In the genomic region with DNA sequence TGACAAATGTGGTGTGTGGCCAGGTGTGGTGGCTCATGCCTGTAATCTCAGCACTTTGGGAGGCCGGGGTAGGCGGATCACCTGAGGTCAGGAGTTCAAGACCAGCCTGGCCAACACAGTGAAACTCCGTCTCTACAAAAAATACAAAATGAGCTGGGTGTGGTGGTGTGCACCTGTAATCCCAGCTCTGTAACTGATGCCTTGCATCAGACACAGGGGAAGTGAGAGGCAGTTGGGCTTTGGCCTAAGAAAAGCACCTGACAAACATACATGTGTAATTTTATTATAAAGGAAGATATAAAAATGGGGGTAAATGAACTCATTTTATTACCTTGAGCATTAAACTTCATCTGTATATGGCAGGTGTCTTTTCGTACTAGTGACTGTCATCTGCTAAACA, we compare ENCODE assay signal across 18 cellular contexts.
DNase-seq lines count a peak whose midpoint lies in the region; ATAC-seq and TF ChIP-seq lines count a peak whose summit lies in the region.
"Had no signal": no experiment of that assay in that cellular context is flagged by ENCODE, and none has a peak within 500 bp of the region (broad histone marks: within the 10 kb centered on the region; RNA-seq: fewer than 3 reads in every experiment).

No MANE protein-coding gene starts in this region.

- no peaks in the 10 kb centered on the region for H3K9me3 ChIP-seq in mucosa of descending colon
- H3K9me3 ChIP-seq: BE2C had no signal

- intact Hi-C loops in mucosa of descending colon (cut with DNase I, micrococcal nuclease), result no loop called here

- no peaks in the 10 kb centered on the region for H3K36me3 ChIP-seq in mucosa of descending colon (ENCODE audit: low read depth)
- H3K36me3 ChIP-seq: BE2C had no signal

- ATAC-seq in esophagus mucosa, result peak; percentile 39
- ATAC-seq in mucosa of descending colon, result peak; percentile 52
- no peak for ATAC-seq in activated naive CD4-positive, alpha-beta T cell treated with anti-CD3 and anti-CD28 coated beads, Interleukin-2, amount 50 U/mL, for 72 hours
- ATAC-seq in HG02884 (IDR thresholded peaks at IDR 0.05; ENCODE audit: unreplicated experiment), result no peak
- ATAC-seq: K562 had no signal

- CTCF ChIA-PET in HEK293T (lab: Yijun Ruan, JAX), result no interaction called here

- no peak for TF ChIP-seq CTCF in mucosa of descending colon (IDR thresholded peaks at IDR 0.05)

- DNase-seq in RPMI8226 (peak; percentile 49), mucosa of descending colon (no peak), MV-4-11 (lab: John Stamatoyannopoulos, UW) (no peak), HEK293T (ENCODE audit: extremely low spot score) (no peak)
- no peak for DNase-seq in activated naive CD4-positive, alpha-beta T cell treated with anti-CD3 and anti-CD28 coated beads, Interleukin-2, amount 50 U/mL, for 72 hours (ENCODE audit: low spot score in 2 of 2)
- DNase-seq: ACHN; BE2C; Caco-2; CD4-positive, alpha-beta T cell; DMS153; DMS79; GDM1; GOT3; H7; IMR-90 had no signal

- peaks cover 3% of the 10 kb centered on the region for H3K4me1 ChIP-seq in mucosa of descending colon (ENCODE audit: low read depth)
- H3K4me1 ChIP-seq: BE2C, Caco-2 had no signal

- POLR2A ChIA-PET in HEK293T (lab: Yijun Ruan, JAX), result no interaction called here

- no peak overlapping the region for H3K27ac Mint-ChIP-seq in activated naive CD4-positive, alpha-beta T cell treated with anti-CD3 and anti-CD28 coated beads, Interleukin-2, amount 50 U/mL, for 72 hours
- H3K27ac Mint-ChIP-seq: CD4-positive, alpha-beta T cell had no signal

- no peaks in the 10 kb centered on the region for H3K36me3 Mint-ChIP-seq in activated naive CD4-positive, alpha-beta T cell treated with anti-CD3 and anti-CD28 coated beads, Interleukin-2, amount 50 U/mL, for 72 hours

- H3K4me3 ChIP-seq in mucosa of descending colon, result no peak overlapping the region
- H3K4me3 ChIP-seq: K562 had no signal

- peaks cover 0 to 4% of the 10 kb centered on the region in 2 donors for H3K9me3 Mint-ChIP-seq in activated naive CD4-positive, alpha-beta T cell treated with anti-CD3 and anti-CD28 coated beads, Interleukin-2, amount 50 U/mL, for 72 hours

TF ChIP-seq in HEK293T, 16 proteins besides CTCF, POLR2A, EP300 and RAD21:
- TF ChIP-seq CTBP1 (IDR thresholded peaks at IDR 0.05; ENCODE audit: borderline replicate concordance) (no peak), HDGF (IDR thresholded peaks at IDR 0.05; ENCODE audit: borderline replicate concordance) (no peak), ZNF384 (IDR thresholded peaks at IDR 0.05) (no peak), BHLHE40 (IDR thresholded peaks at IDR 0.05; ENCODE audit: borderline replicate concordance) (no peak), FOXM1 (IDR thresholded peaks at IDR 0.05; ENCODE audit: borderline replicate concordance) (no peak), ARNT (IDR thresholded peaks at IDR 0.05) (no peak), LEF1 (IDR thresholded peaks at IDR 0.05; ENCODE audit: borderline replicate concordance) (no peak), SUZ12 (IDR thresholded peaks at IDR 0.05) (no peak), NFRKB (IDR thresholded peaks at IDR 0.05) (no peak)
- TF ChIP-seq, protein P1, sequence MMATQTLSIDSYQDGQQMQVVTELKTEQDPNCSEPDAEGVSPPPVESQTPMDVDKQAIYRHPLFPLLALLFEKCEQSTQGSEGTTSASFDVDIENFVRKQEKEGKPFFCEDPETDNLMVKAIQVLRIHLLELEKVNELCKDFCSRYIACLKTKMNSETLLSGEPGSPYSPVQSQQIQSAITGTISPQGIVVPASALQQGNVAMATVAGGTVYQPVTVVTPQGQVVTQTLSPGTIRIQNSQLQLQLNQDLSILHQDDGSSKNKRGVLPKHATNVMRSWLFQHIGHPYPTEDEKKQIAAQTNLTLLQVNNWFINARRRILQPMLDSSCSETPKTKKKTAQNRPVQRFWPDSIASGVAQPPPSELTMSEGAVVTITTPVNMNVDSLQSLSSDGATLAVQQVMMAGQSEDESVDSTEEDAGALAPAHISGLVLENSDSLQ (IDR thresholded peaks at IDR 0.05), result no peak

Comparison
In these comparisons a context has a peak if more than half of its experiments do, and no peak if none do; other contexts are left out.
1. ATAC-seq: peak in esophagus mucosa (single experiment) and mucosa of descending colon (single experiment); none in activated naive CD4-positive, alpha-beta T cell treated with anti-CD3 and anti-CD28 coated beads, Interleukin-2, amount 50 U/mL, for 72 hours (0 of 2) and HG02884 (single experiment).